19 cellular contexts compared by ENCODE assay signal in genomic region chr3:197856199-197856816, GRCh38.
DNase-seq lines count a peak whose midpoint lies in the region; ATAC-seq and TF ChIP-seq lines count a peak whose summit lies in the region.
"Had no signal": no experiment of that assay in that cellular context is flagged by ENCODE, and none has a peak within 500 bp of the region (broad histone marks: within the 10 kb centered on the region; RNA-seq: fewer than 3 reads in every experiment).

No MANE protein-coding gene starts in this region.

- H3K9ac ChIP-seq in SK-N-MC (ENCODE audit: insufficient read length), result peak overlapping the region; percentile 85
- H3K9ac ChIP-seq: GM23248 had no signal

- H3K27ac ChIP-seq in breast epithelium, result no peak overlapping the region
- peak overlapping the region; percentile 99 for H3K27ac ChIP-seq in SK-N-MC
- peak overlapping the region; percentile 98 for H3K27ac ChIP-seq in epithelial cell of prostate
- H3K27ac ChIP-seq: PC-9 had no signal

- no peak overlapping the region for H3K4me3 Mint-ChIP-seq in MCF 10A (ENCODE audit: unreplicated experiment)
- H3K4me3 Mint-ChIP-seq: CD4-positive, alpha-beta T cell had no signal

- H3K36me3 ChIP-seq in breast epithelium (peaks cover 7% of the 10 kb centered on the region), SK-N-MC (ENCODE audit: insufficient read depth, low read length) (peaks cover 54% of the 10 kb centered on the region)

- ATAC-seq in GM18502 (IDR thresholded peaks at IDR 0.05; ENCODE audit: poor library complexity, unreplicated experiment) (no peak), HG03097 (IDR thresholded peaks at IDR 0.05; ENCODE audit: low FRiP score, unreplicated experiment) (no peak)

- POLR2A ChIA-PET in MCF 10A (lab: Yijun Ruan, JAX), result interaction anchor here (0.6 to 0.7 kb wide), 2 partner anchors 28 to 105 kb away, joined by 3 read pairs; no protein-coding TSS in a partner anchor

- no peak for TF ChIP-seq POLR2A in breast epithelium (IDR thresholded peaks at IDR 0.05)

- H3K27ac Mint-ChIP-seq in MCF 10A (ENCODE audit: low read depth, unreplicated experiment), result peak overlapping the region; percentile 94
- H3K27ac Mint-ChIP-seq: CD4-positive, alpha-beta T cell had no signal

- H3K9me3 Mint-ChIP-seq in MCF 10A (ENCODE audit: unreplicated experiment), result no peaks in the 10 kb centered on the region
- H3K9me3 Mint-ChIP-seq: CD4-positive, alpha-beta T cell had no signal

- peaks cover 51% of the 10 kb centered on the region for H3K36me3 Mint-ChIP-seq in MCF 10A (ENCODE audit: insufficient read depth, unreplicated experiment)

- H3K9me3 ChIP-seq in breast epithelium, result no peaks in the 10 kb centered on the region
- 0 out of 2 replicates have a peak, but pooled peaks cover 4% of the 10 kb centered on the region for H3K9me3 ChIP-seq in SK-N-MC (ENCODE audit: low read depth, low read length)

- no peaks in the 10 kb centered on the region for H3K4me1 ChIP-seq in breast epithelium

- TF ChIP-seq CTCF in MCF 10A (IDR thresholded peaks at IDR 0.05; ENCODE audit: unreplicated experiment) (no peak), breast epithelium (IDR thresholded peaks at IDR 0.05) (no peak)

- H3K27me3 ChIP-seq in breast epithelium, result no peaks in the 10 kb centered on the region

- peaks cover 21% of the 10 kb centered on the region for H3K4me1 Mint-ChIP-seq in MCF 10A (ENCODE audit: insufficient read depth, unreplicated experiment)

- no TSS peak for BruUV-seq in MCF 10A (replicated peaks; lab: Mats Ljungman, UMichigan)

- CTCF ChIA-PET in MCF 10A (lab: Yijun Ruan, JAX), result interaction anchor here (0.8 to 0.9 kb wide), 2 partner anchors 49 to 103 kb away, joined by 3 to 4 read pairs; no protein-coding TSS in a partner anchor

- no peaks in the 10 kb centered on the region for H3K27me3 Mint-ChIP-seq in MCF 10A (ENCODE audit: insufficient read depth, unreplicated experiment)
- H3K27me3 Mint-ChIP-seq: CD4-positive, alpha-beta T cell had no signal

- intact Hi-C loops in MCF 10A (cut with micrococcal nuclease), result no loop called here
- intact Hi-C loops in breast epithelium (cut with DNase I; ENCODE audit: low total_unique reads), result no loop called here

- DNase-seq in MCF 10A (ENCODE audit: unreplicated experiment) (no peak), breast epithelium (ENCODE audit: low spot score in 2 of 2) (no peak), SK-N-MC (ENCODE audit: low read depth, low spot score) (no peak), epithelial cell of prostate (ENCODE audit: low read depth, low spot score) (no peak), activated gamma-delta T cell (lab: John Stamatoyannopoulos, UW) (no peak), AML-193 (lab: John Stamatoyannopoulos, UW) (no peak)
- DNase-seq: CD4-positive, alpha-beta T cell; DMS153; GF-D8; GM23248; KBM-7; NCI-H1105 treated with DMSO at 0.1 percent for 48 hours; NCI-H1694 treated with DMSO at 0.1 percent for 48 hours; NCI-H345; NCI-H524 treated with DMSO at 0.1 percent for 48 hours; PC-9; SW 1271 had no signal

- H3K4me3 ChIP-seq in breast epithelium (no peak overlapping the region), SK-N-MC (no peak overlapping the region)
- H3K4me3 ChIP-seq: GM23248, PC-9 had no signal

Comparison
In these comparisons a context has a peak if more than half of its experiments do, and no peak if none do; other contexts are left out.
1. H3K27ac ChIP-seq: peak in SK-N-MC (single experiment) and epithelial cell of prostate (single experiment); none in breast epithelium (0 of 2).